ENCODE assay signal across 17 cellular contexts in genomic region chr15:40060241-40060961, GRCh38. TPM values are rescaled to one million over a fixed set of nuclear protein-coding genes. Genes with fewer than 3 reads are reported as not detected.
DNase-seq lines count a peak whose midpoint lies in the region; ATAC-seq and TF ChIP-seq lines count a peak whose summit lies in the region.
"Had no signal": no experiment of that assay in that cellular context is flagged by ENCODE, and none has a peak within 500 bp of the region (broad histone marks: within the 10 kb centered on the region; RNA-seq: fewer than 3 reads in every experiment).

No MANE protein-coding gene starts in this region.

- no CpG with 5 or more reads among the region's 10 CpGs for WGBS in mesendoderm (ENCODE audit: extremely low coverage, insufficient coverage, low lambda C conversion rate)

- H3K56ac ChIP-seq in mesendoderm (ENCODE audit: low read length): no peak overlapping the region

- H3K4me3 Mint-ChIP-seq in activated naive CD4-positive, alpha-beta T cell treated with anti-CD3 and anti-CD28 coated beads, Interleukin-2, amount 10 ng/mL, durations not matched to agents 7 days and 5 days: no peak overlapping the region
- no peak overlapping the region for H3K4me3 Mint-ChIP-seq in chondrocyte (ENCODE audit: unreplicated experiment)
- H3K4me3 Mint-ChIP-seq: CD8-positive, alpha-beta T cell had no signal

- peaks cover 10% of the 10 kb centered on the region for H3K4me1 ChIP-seq in mesendoderm (ENCODE audit: control insufficient read depth, low read depth, low read length)

- peaks cover 14% of the 10 kb centered on the region for H3K36me3 Mint-ChIP-seq in activated naive CD4-positive, alpha-beta T cell treated with anti-CD3 and anti-CD28 coated beads, Interleukin-2, amount 10 ng/mL, durations not matched to agents 7 days and 5 days
- peaks cover 4% of the 10 kb centered on the region for H3K36me3 Mint-ChIP-seq in chondrocyte (ENCODE audit: low read depth)

- no peak overlapping the region for H3K4me2 ChIP-seq in mesendoderm (ENCODE audit: low read length)
- H3K4me2 ChIP-seq: BLaER1, KMS-11 had no signal

- H4K8ac ChIP-seq in mesendoderm (ENCODE audit: low read depth, low read length): no peak overlapping the region

- peaks cover 57% of the 10 kb centered on the region for H3K4me1 Mint-ChIP-seq in activated naive CD4-positive, alpha-beta T cell treated with anti-CD3 and anti-CD28 coated beads, Interleukin-2, amount 10 ng/mL, durations not matched to agents 7 days and 5 days
- peaks cover 35% of the 10 kb centered on the region for H3K4me1 Mint-ChIP-seq in chondrocyte (ENCODE audit: low read depth)

- CTCF ChIA-PET in activated naive CD4-positive, alpha-beta T cell treated with anti-CD3 and anti-CD28 coated beads, Interleukin-2, amount 10 ng/mL, durations not matched to agents 7 days and 5 days (lab: Charles Lee): interaction anchor here (1.0 to 3.1 kb wide), 4 partner anchors 13 to 45 kb away, joined by 3 to 20 read pairs (median 8); no protein-coding TSS in a partner anchor

- no peaks in the 10 kb centered on the region for H3K79me1 ChIP-seq in mesendoderm (ENCODE audit: low read length)

- no peaks in the 10 kb centered on the region for H3K9me3 Mint-ChIP-seq in activated naive CD4-positive, alpha-beta T cell treated with anti-CD3 and anti-CD28 coated beads, Interleukin-2, amount 10 ng/mL, durations not matched to agents 7 days and 5 days
- no peaks in the 10 kb centered on the region for H3K9me3 Mint-ChIP-seq in chondrocyte (ENCODE audit: low read depth)
- H3K9me3 Mint-ChIP-seq: CD8-positive, alpha-beta T cell had no signal

- H4K5ac ChIP-seq in mesendoderm (ENCODE audit: low read length): no peak overlapping the region

- H3K36me3 ChIP-seq in mesendoderm (ENCODE audit: control insufficient read depth, insufficient read depth, low read length): no peaks in the 10 kb centered on the region
- H3K36me3 ChIP-seq: BLaER1 had no signal

- TF ChIP-seq CTCF in chondrocyte (IDR thresholded peaks at IDR 0.05): no peak

- H3K27me3 Mint-ChIP-seq in activated naive CD4-positive, alpha-beta T cell treated with anti-CD3 and anti-CD28 coated beads, Interleukin-2, amount 10 ng/mL, durations not matched to agents 7 days and 5 days: no peaks in the 10 kb centered on the region
- H3K27me3 Mint-ChIP-seq in chondrocyte (ENCODE audit: low read depth): no peaks in the 10 kb centered on the region

- no peaks in the 10 kb centered on the region for H3K79me2 ChIP-seq in mesendoderm (ENCODE audit: control insufficient read depth, insufficient read depth, low read length)

- H3K4me3 ChIP-seq in mesendoderm (ENCODE audit: low read length): no peak overlapping the region
- H3K4me3 ChIP-seq: BLaER1 had no signal

- H3K27ac ChIP-seq in mesendoderm (ENCODE audit: low read depth, low read length): no peak overlapping the region
- H3K27ac ChIP-seq: BLaER1, KMS-11 had no signal

- no peak overlapping the region for H3K23ac ChIP-seq in mesendoderm (ENCODE audit: low read length)

- no peak overlapping the region for H2BK15ac ChIP-seq in mesendoderm (replicated peaks; ENCODE audit: low read depth)

- DNase-seq in activated naive CD4-positive, alpha-beta T cell treated with anti-CD3 and anti-CD28 coated beads, Interleukin-2, amount 10 ng/mL, durations not matched to agents 7 days and 5 days: no peak
- DNase-seq in activated naive CD4-positive, alpha-beta T cell treated with Interleukin-2 at 50 U/mL for 16 hours: no peak
- peak; percentile 25 for DNase-seq in chondrocyte (ENCODE audit: low spot score)
- no peak for DNase-seq in mesendoderm
- DNase-seq in kidney tubule cell (ENCODE audit: low spot score): no peak
- DNase-seq in SKM-1 treated with dmso at 0.1 percent for 144 hours (lab: John Stamatoyannopoulos, UW; ENCODE audit: unreplicated experiment): no peak
- DNase-seq in GM03348 (ENCODE audit: low spot score): no peak
- DNase-seq: CD8-positive, alpha-beta T cell; H7; NCI-H1417 treated with DMSO at 0.1 percent for 48 hours; NCI-H187 treated with DMSO at 0.1 percent for 48 hours; NCI-H446 treated with DMSO at 0.1 percent for 48 hours had no signal

- peak overlapping the region; percentile 79 for H2AK5ac ChIP-seq in mesendoderm (ENCODE audit: low read length)

- no peak overlapping the region for H3K4ac ChIP-seq in mesendoderm (ENCODE audit: low read depth, low read length)

- no peak overlapping the region for H3K18ac ChIP-seq in mesendoderm (ENCODE audit: low read length)

- no peak overlapping the region for H2BK5ac ChIP-seq in mesendoderm (ENCODE audit: low read length)

- no peaks in the 10 kb centered on the region for H3K27me3 ChIP-seq in mesendoderm (ENCODE audit: insufficient read depth, low read length, poor library complexity)
- H3K27me3 ChIP-seq: BLaER1 had no signal

- H3K27ac Mint-ChIP-seq in activated naive CD4-positive, alpha-beta T cell treated with anti-CD3 and anti-CD28 coated beads, Interleukin-2, amount 10 ng/mL, durations not matched to agents 7 days and 5 days: peak overlapping the region; percentile 16
- H3K27ac Mint-ChIP-seq in chondrocyte (ENCODE audit: unreplicated experiment): peak overlapping the region; percentile 51
- H3K27ac Mint-ChIP-seq: CD8-positive, alpha-beta T cell had no signal

- no peak for ATAC-seq in GM19395 (IDR thresholded peaks at IDR 0.05; ENCODE audit: unreplicated experiment)
- ATAC-seq: CD8-positive, alpha-beta T cell; Panc1; Right ventricle myocardium inferior had no signal

- H3K9ac ChIP-seq in mesendoderm (ENCODE audit: low read length): no peak overlapping the region
- H3K9ac ChIP-seq: BLaER1, KMS-11 had no signal

- H2BK120ac ChIP-seq in mesendoderm (ENCODE audit: low read depth, low read length): no peak overlapping the region

RNA-seq across cellular contexts. Expression of gene SRP14, which starts 21.4 kb away (rescaled TPM):
- 144 to 199 TPM (median 146 TPM) in 3 replicates for total RNA-seq in chondrocyte
- polyA plus RNA-seq in mesendoderm (2013, experiment 1 of 2): 546 TPM
- polyA plus RNA-seq in mesendoderm (2013, experiment 2 of 2): 544 TPM

RNA-seq across cellular contexts. Expression of gene BMF, which starts 48.3 kb away (rescaled TPM):
- total RNA-seq in chondrocyte: 15.1 to 40.9 TPM (median 17.9 TPM) in 3 replicates
- polyA plus RNA-seq in mesendoderm (2013, experiment 1 of 2): 5.7 TPM
- polyA plus RNA-seq in mesendoderm (2013, experiment 2 of 2): 5.5 TPM
